Comparison of ENCODE assay signal across 1 cellular context in genomic region chr21:46604329-46604974, GRCh38.
A peak's percentile ranks its signal among the peaks of the same experiment; 100 is the strongest.
TF ChIP-seq lines count a peak whose summit lies in the region.

No MANE protein-coding gene starts in this region.

TF ChIP-seq in IMR-90, 13 proteins besides CTCF, POLR2A, EP300 and RAD21:
- peak; percentile 43 for TF ChIP-seq CEBPB (IDR thresholded peaks at IDR 0.05; ENCODE audit: low read depth, low read length)
- no peak for TF ChIP-seq CHD1 (IDR thresholded peaks at IDR 0.05; ENCODE audit: low read depth, low read length)
